Comparison of ENCODE assay signal across 12 cellular contexts in genomic region chr1:228226956-228227791, GRCh38. TPM values are rescaled to one million over a fixed set of nuclear protein-coding genes. Genes with fewer than 3 reads are reported as not detected.
DNase-seq lines count a peak whose midpoint lies in the region; ATAC-seq, FAIRE-seq and TF ChIP-seq lines count a peak whose summit lies in the region.
"Had no signal": no experiment of that assay in that cellular context is flagged by ENCODE, and none has a peak within 500 bp of the region (broad histone marks: within the 10 kb centered on the region; RNA-seq: fewer than 3 reads in every experiment).

No MANE protein-coding gene starts in this region.

- peak; percentile 26 for FAIRE-seq in HTR-8/SVneo (lab: Jason Lieb, UNC)
- FAIRE-seq: TTC549 had no signal

- H3K27me3 Mint-ChIP-seq in osteocyte (ENCODE audit: unreplicated experiment): no peaks in the 10 kb centered on the region
- H3K27me3 Mint-ChIP-seq: naive B cell had no signal

- H3K36me3 Mint-ChIP-seq in osteocyte (ENCODE audit: unreplicated experiment): peaks cover 21% of the 10 kb centered on the region

- no peak overlapping the region for H3K27ac Mint-ChIP-seq in osteocyte (ENCODE audit: unreplicated experiment)
- H3K27ac Mint-ChIP-seq: naive B cell had no signal

- H3K4me1 ChIP-seq in left ventricle myocardium inferior: peaks cover 48% of the 10 kb centered on the region
- no peaks in the 10 kb centered on the region for H3K4me1 ChIP-seq in aorta (ENCODE audit: control insufficient read depth in 1 of 2, insufficient read depth in 2 of 2, low read length in 2 of 2)

- H3K27ac ChIP-seq in left ventricle myocardium inferior (replicated peaks) (peak overlapping the region; percentile 19), aorta (ENCODE audit: low read depth in 1 of 2, low read length in 2 of 2) (no peak overlapping the region)
- H3K27ac ChIP-seq: coronary artery had no signal

- in situ Hi-C loops in ACHN (cut with HindIII; ENCODE audit: low pct_ligation_motif_present, low pct_unique_long_range_greater_than_20kb, low sequenced_read_pairs): no loop called here

- DNase-seq in ACHN: peak; percentile 23
- DNase-seq in HTR-8/SVneo (ENCODE audit: insufficient read length, low spot score): no peak
- peak; percentile 27 for DNase-seq in SW480 (ENCODE audit: low spot score)
- DNase-seq in left ventricle myocardium inferior: no peak
- no peak for DNase-seq in osteocyte (ENCODE audit: extremely low spot score, unreplicated experiment)
- DNase-seq in aorta: no peak
- DNase-seq in DMS153 (lab: John Stamatoyannopoulos, UW): no peak
- DNase-seq: DMS79, naive B cell had no signal

- H3K27me3 ChIP-seq in left ventricle myocardium inferior (ENCODE audit: low read depth) (no peaks in the 10 kb centered on the region), aorta (ENCODE audit: control insufficient read depth in 1 of 2, insufficient read depth in 2 of 2, low read length in 1 of 2) (no peaks in the 10 kb centered on the region)

- ATAC-seq in HG03439 (IDR thresholded peaks at IDR 0.05; ENCODE audit: unreplicated experiment) (no peak), aorta (ENCODE audit: low FRiP score) (no peak)

- peaks cover 21% of the 10 kb centered on the region for H3K9me3 ChIP-seq in left ventricle myocardium inferior (replicated peaks)
- peaks cover 9% of the 10 kb centered on the region for H3K9me3 ChIP-seq in aorta (ENCODE audit: control insufficient read depth, low read length)

- no peaks in the 10 kb centered on the region for H3K4me1 Mint-ChIP-seq in osteocyte (ENCODE audit: unreplicated experiment)
- H3K4me1 Mint-ChIP-seq: naive B cell had no signal

- TF ChIP-seq CTCF in left ventricle myocardium inferior (IDR thresholded peaks at IDR 0.05; ENCODE audit: borderline replicate concordance) (no peak), osteocyte (IDR thresholded peaks at IDR 0.05) (no peak)

- H3K4me3 Mint-ChIP-seq in osteocyte (ENCODE audit: unreplicated experiment): no peak overlapping the region
- H3K4me3 Mint-ChIP-seq: naive B cell had no signal

- H3K36me3 ChIP-seq in left ventricle myocardium inferior (peaks cover 94% of the 10 kb centered on the region), aorta (ENCODE audit: control insufficient read depth in 1 of 2, insufficient read depth in 2 of 2, low read length in 1 of 2) (no peaks in the 10 kb centered on the region)

- H3K4me3 ChIP-seq in left ventricle myocardium inferior (no peak overlapping the region), aorta (ENCODE audit: low read length in 2 of 2) (no peak overlapping the region)
- H3K4me3 ChIP-seq: coronary artery had no signal

- 59 to 61% methylated on average over 10 of the region's 10 CpGs for WGBS in aorta, 2 donors

- intact Hi-C loops in left ventricle myocardium inferior (cut with micrococcal nuclease): no loop called here
- intact Hi-C loops in aorta (cut with DNase I): no loop called here

- H3K9me3 Mint-ChIP-seq in osteocyte (ENCODE audit: unreplicated experiment): no peaks in the 10 kb centered on the region

RNA-seq across cellular contexts. Expression of gene OBSCN, which starts 19.3 kb away (rescaled TPM):
- total RNA-seq in left ventricle myocardium inferior (316 TPM), osteocyte (15.2 and 16.1 TPM in 2 replicates), aorta (10 to 100 TPM in 1 of 2 donors, 1 to 10 TPM in 1; 5.9 to 19.3 TPM)
- 1 to 10 TPM; 2.0 to 6.9 TPM for polyA plus RNA-seq in aorta

Comparison
In these comparisons a context has a peak if more than half of its experiments do, and no peak if none do; other contexts are left out.
1. DNase-seq: peak in ACHN (single experiment) and SW480 (single experiment); none in HTR-8/SVneo (single experiment), left ventricle myocardium inferior (single experiment), osteocyte (single experiment), aorta (0 of 2) and DMS153 (single experiment).
2. RNA of gene OBSCN, which starts 19.3 kb away (total RNA-seq): 316 TPM in left ventricle myocardium inferior (single experiment); 5.9 to 19.3 TPM in aorta and 15.2 to 16.1 TPM in osteocyte; every median in the first group is over 10 times any median in the second.